9 cellular contexts compared by ENCODE assay signal in genomic region chr5:169300468-169301385, GRCh38. TPM values are rescaled to one million over a fixed set of nuclear protein-coding genes. Genes with fewer than 3 reads are reported as not detected.
DNase-seq lines count a peak whose midpoint lies in the region; ATAC-seq and TF ChIP-seq lines count a peak whose summit lies in the region.
"Had no signal": no experiment of that assay in that cellular context is flagged by ENCODE, and none has a peak within 500 bp of the region (broad histone marks: within the 10 kb centered on the region; RNA-seq: fewer than 3 reads in every experiment).

SLIT3 (minus strand) TSS chr5:169301139; CDS start chr5:169300709, 430 bp downstream.

- DNase-seq in GM20000 (ENCODE audit: low spot score), result peak; percentile 35
- peak; percentile 61 to 84 (median 81) for DNase-seq in heart left ventricle
- no peak for DNase-seq in DMS53 treated with DMSO at 0.1 percent for 48 hours (lab: John Stamatoyannopoulos, UW; ENCODE audit: unreplicated experiment)

- TF ChIP-seq CTCF in GM20000 (IDR thresholded peaks at IDR 0.05; ENCODE audit: extremely low read depth, missing control alignments) (no peak), VCaP (conservative IDR thresholded peaks at IDR 0.05) (peak; percentile 39), heart left ventricle (IDR thresholded peaks at IDR 0.05) (peak in 4 of 12 donors; percentile 8 to 25 (median 14))

- H3K27ac ChIP-seq in VCaP, result peak within 1 kb of the TSS; percentile 35; the same call in 1 of the 2 replicates
- peak within 1 kb of the TSS in 9 of 12 donors; percentile 6 to 85 (median 34) for H3K27ac ChIP-seq in heart left ventricle
- H3K27ac ChIP-seq in rectal smooth muscle tissue (ENCODE audit: low read depth, low read length), result peak within 1 kb of the TSS; percentile 74

- H3K4me3 ChIP-seq in heart left ventricle, result peak within 1 kb of the TSS; percentile 39 to 72 (median 54)
- H3K4me3 ChIP-seq in rectal smooth muscle tissue (ENCODE audit: low read length), result peak within 1 kb of the TSS; percentile 62

- H3K9me3 ChIP-seq in heart left ventricle, result no peaks in the 10 kb centered on the region

- H3K36me3 ChIP-seq in heart left ventricle (no peaks in the 10 kb centered on the region), rectal smooth muscle tissue (ENCODE audit: control insufficient read depth, insufficient read depth, low read length) (no peaks in the 10 kb centered on the region)

- H3K9ac ChIP-seq in rectal smooth muscle tissue (ENCODE audit: low read length), result peak within 1 kb of the TSS; percentile 6

- WGBS in heart left ventricle, 4 donors, result 1% methylated on average over 27 to 101 of the region's 101 CpGs

- H3K4me1 ChIP-seq in heart left ventricle (peaks cover 0 to 34% (median 7%) of the 10 kb centered on the region in 12 donors), rectal smooth muscle tissue (ENCODE audit: control insufficient read depth, insufficient read depth, low read length) (peaks cover 28% of the 10 kb centered on the region)

- ATAC-seq in heart left ventricle (peak; percentile 70 to 91 (median 81)), HG03565 (IDR thresholded peaks at IDR 0.05; ENCODE audit: unreplicated experiment) (no peak), GM19023 (IDR thresholded peaks at IDR 0.05; ENCODE audit: unreplicated experiment) (no peak), GM18520 (IDR thresholded peaks at IDR 0.05; ENCODE audit: unreplicated experiment) (no peak)

- intact Hi-C loops in heart left ventricle (cut with DNase I), result loop anchor here (1.0 to 10.0 kb wide), 10 partner anchors 183 to 1026 kb away; no protein-coding TSS in a partner anchor

- no peak for TF ChIP-seq POLR2A in heart left ventricle (IDR thresholded peaks at IDR 0.05)

- H3K27me3 ChIP-seq in heart left ventricle (peaks cover 0 to 44% (median 24%) of the 10 kb centered on the region in 9 donors), rectal smooth muscle tissue (ENCODE audit: control insufficient read depth, insufficient read depth, low read length) (no peaks in the 10 kb centered on the region)

RNA-seq across cellular contexts. Expression of gene SLIT3, which starts in this region (rescaled TPM):
- total RNA-seq in heart left ventricle, result 10 to 100 TPM in 8 of 9 donors, 1 to 10 TPM in 1; 5.2 to 40.3 (median 16.5) TPM
- 1 to 10 TPM; 2.3 to 2.5 TPM for polyA plus RNA-seq in heart left ventricle
- polyA plus RNA-seq: IgD-negative memory B cell had no signal

Comparison
In these comparisons a context has a peak if more than half of its experiments do, and no peak if none do; other contexts are left out.
1. ATAC-seq: peak in heart left ventricle (4 of 4); none in HG03565 (single experiment), GM19023 (single experiment) and GM18520 (single experiment).
2. Peak in every context shown above with its lines, with median percentiles within 50 percentile points of each other: H3K27ac ChIP-seq.